Comparison of ENCODE assay signal across 19 cellular contexts in genomic region chr22:29093980-29094379, GRCh38. TPM values are rescaled to one million over a fixed set of nuclear protein-coding genes. Genes with fewer than 3 reads are reported as not detected.
A peak's percentile ranks its signal among the peaks of the same experiment; 100 is the strongest.
DNase-seq lines count a peak whose midpoint lies in the region; ATAC-seq and TF ChIP-seq lines count a peak whose summit lies in the region.
"Had no signal": no experiment of that assay in that cellular context is flagged by ENCODE, and none has a peak within 500 bp of the region (broad histone marks: within the 10 kb centered on the region; RNA-seq: fewer than 3 reads in every experiment).

No MANE protein-coding gene starts in this region.

- H3K4me2 ChIP-seq in PC-3 (ENCODE audit: low read length) = no peak overlapping the region

- H3K9me3 ChIP-seq in sigmoid colon (no peaks in the 10 kb centered on the region), PC-3 (ENCODE audit: low read length) (no peaks in the 10 kb centered on the region)
- H3K9me3 ChIP-seq: adrenal gland had no signal

- no peaks in the 10 kb centered on the region for H3K9me2 ChIP-seq in PC-3 (replicated peaks; ENCODE audit: low read length)

- peak overlapping the region; percentile 26 to 51 (median 40) for H3K27ac ChIP-seq in sigmoid colon
- H3K27ac ChIP-seq in PC-3 (ENCODE audit: low read length) = no peak overlapping the region
- H3K27ac ChIP-seq: SK-N-MC had no signal

- no peak for TF ChIP-seq EP300 in sigmoid colon (IDR thresholded peaks at IDR 0.05)

- H3K36me3 ChIP-seq in sigmoid colon (peaks cover 0 to 5% (median 0%) of the 10 kb centered on the region in 4 donors), PC-3 (ENCODE audit: low read depth, low read length) (no peaks in the 10 kb centered on the region)
- H3K36me3 ChIP-seq: adrenal gland had no signal

- no peak for TF ChIP-seq CTCF in astrocyte of the spinal cord (IDR thresholded peaks at IDR 0.05; ENCODE audit: low read depth, low read length)
- TF ChIP-seq CTCF in sigmoid colon (IDR thresholded peaks at IDR 0.05) = no peak
- no peak for TF ChIP-seq CTCF in PC-3 (conservative IDR thresholded peaks at IDR 0.05; ENCODE audit: low read depth, low read length)

- intact Hi-C loops in left ventricle myocardium superior (cut with micrococcal nuclease) = no loop called here
- intact Hi-C loops in sigmoid colon (cut with DNase I) = no loop called here
- intact Hi-C loops in PC-3 (cut with micrococcal nuclease) = no loop called here

- H4K20me1 ChIP-seq in PC-3 (ENCODE audit: low read length) = no peaks in the 10 kb centered on the region

- POLR2A ChIA-PET in PC-3 (lab: Charles Lee; ENCODE audit: unreplicated experiment) = no interaction called here

- in situ Hi-C loops in astrocyte of the spinal cord (cut with HindIII; ENCODE audit: low sequenced_read_pairs) = no loop called here

- no peaks in the 10 kb centered on the region for H3K27me3 ChIP-seq in sigmoid colon
- no peaks in the 10 kb centered on the region for H3K27me3 ChIP-seq in PC-3 (ENCODE audit: low read length)
- H3K27me3 ChIP-seq: adrenal gland had no signal

- no peaks in the 10 kb centered on the region for H3F3A ChIP-seq in PC-3 (ENCODE audit: low read length, unreplicated experiment)

- CTCF ChIA-PET in PC-3 (lab: Charles Lee) = no interaction called here

- H3K4me3 ChIP-seq in astrocyte of the spinal cord (ENCODE audit: low read depth, low read length) = no peak overlapping the region
- no peak overlapping the region for H3K4me3 ChIP-seq in sigmoid colon
- H3K4me3 ChIP-seq in PC-3 (ENCODE audit: low read length) = no peak overlapping the region
- H3K4me3 ChIP-seq: adrenal gland, SK-N-MC had no signal

- no peaks in the 10 kb centered on the region for H3K79me2 ChIP-seq in PC-3 (ENCODE audit: low read length)

- DNase-seq in AG08395 (ENCODE audit: low spot score) (peak; percentile 45), astrocyte of the spinal cord (ENCODE audit: low read depth, low spot score) (peak; percentile 43), left ventricle myocardium superior (no peak), sigmoid colon (no peak), NCI-H1436 (lab: John Stamatoyannopoulos, UW) (no peak), PC-3 (no peak), NCI-H524 (lab: John Stamatoyannopoulos, UW) (no peak), SIG-M5 (lab: John Stamatoyannopoulos, UW) (no peak)
- DNase-seq: activated CD4-positive, alpha-beta T cell treated with anti-CD3 and anti-CD28 coated beads, Interleukin-2, amount 50 U/mL, for 4 hours; adrenal gland; CD8-positive, alpha-beta memory T cell; cortex of kidney; NCI-H1417 treated with DMSO at 0.1 percent for 48 hours; stimulated activated CD4-positive, alpha-beta T cell treated with anti-CD3 and anti-CD28 coated beads, Interleukin-12 subunit alpha, Interleukin-12 subunit beta, amount 100 ng/mL, for 4 hours; stimulated activated naive CD8-positive, alpha-beta T cell treated with anti-CD3 and anti-CD28 coated beads, Interleukin-15, amount 100 ng/mL, for 72 hours had no signal

- peak; percentile 66 for ATAC-seq in left ventricle myocardium superior
- no peak for ATAC-seq in PC-3
- ATAC-seq: esophagus mucosa; stimulated activated naive CD8-positive, alpha-beta T cell treated with anti-CD3 and anti-CD28 coated beads, Interleukin-15, amount 100 ng/mL, for 72 hours had no signal

- H2AFZ ChIP-seq in PC-3 (ENCODE audit: low read length) = no peak overlapping the region

- no peak overlapping the region for H3K9ac ChIP-seq in PC-3 (ENCODE audit: low read length)

- BruUV-seq in PC-3 (replicated peaks; lab: Mats Ljungman, UMichigan) = no TSS peak

- TF ChIP-seq POLR2A in sigmoid colon (IDR thresholded peaks at IDR 0.05) = no peak

- H3K4me1 ChIP-seq in sigmoid colon = peaks cover 0 to 14% (median 8%) of the 10 kb centered on the region in 4 donors
- peaks cover 10% of the 10 kb centered on the region for H3K4me1 ChIP-seq in PC-3 (ENCODE audit: insufficient read depth, low read length)

- WGBS in sigmoid colon, 2 donors = 87 to 96% methylated on average over 3 of the region's 3 CpGs

RNA-seq across cellular contexts. Expression of gene KREMEN1, which starts 21.1 kb away (rescaled TPM):
- total RNA-seq in left ventricle myocardium superior = 68.2 TPM
- 1 to 10 TPM; 4.2 to 9.7 (median 5.2) TPM for total RNA-seq in sigmoid colon
- polyA plus RNA-seq in sigmoid colon = 10 to 100 TPM in 1 of 3 donors, 1 to 10 TPM in 2; 6.7 to 13.2 (median 7.8) TPM
- 2.7 and 4.1 TPM in 2 replicates for total RNA-seq in PC-3 (2014; rRNA removed)
- polyA plus RNA-seq: CD8-positive, alpha-beta memory T cell had no signal

RNA-seq across cellular contexts. Expression of gene C22orf31, which starts 32.3 kb away (rescaled TPM):
- total RNA-seq in left ventricle myocardium superior (not detected), sigmoid colon (not detected), PC-3 (2014; rRNA removed) (not detected in 2 replicates)
- polyA plus RNA-seq in sigmoid colon = under 1 TPM in 1 of 3 donors, not detected in 2; 0.60 TPM
- total RNA-seq: CD8-positive, alpha-beta memory T cell; esophagus mucosa; lung microvascular endothelial cell; NCI-H460 had no signal
- polyA plus RNA-seq: CD8-positive, alpha-beta memory T cell had no signal

Comparison
In these comparisons a context has a peak if more than half of its experiments do, and no peak if none do; other contexts are left out.
1. DNase-seq: peak in AG08395 (single experiment) and astrocyte of the spinal cord (single experiment); none in left ventricle myocardium superior (single experiment), sigmoid colon (single experiment), NCI-H1436 (single experiment), PC-3 (single experiment), NCI-H524 (0 of 2) and SIG-M5 (single experiment).